In genomic region chr10:122480146-122480833, GRCh38 we compare ENCODE assay signal across 26 cellular contexts. TPM values are rescaled to one million over a fixed set of nuclear protein-coding genes. Genes with fewer than 3 reads are reported as not detected.
"Had no signal": no experiment of that assay in that cellular context is flagged by ENCODE, and none has a peak within 500 bp of the region (broad histone marks: within the 10 kb centered on the region; RNA-seq: fewer than 3 reads in every experiment).

No MANE protein-coding gene starts in this region.

- H3K4me3 ChIP-seq: esophagus muscularis mucosa, hepatocyte, left ventricle myocardium inferior, suprapubic skin had no signal

- H3K4me2 ChIP-seq: hepatocyte had no signal

- H3K4me1 Mint-ChIP-seq: activated B cell treated with CpG ODN at 0.5 μM for 24 hours; activated CD4-positive, alpha-beta T cell treated with anti-CD3 and anti-CD28 coated beads for 36 hours; activated naive CD8-positive, alpha-beta T cell treated with anti-CD3 and anti-CD28 coated beads for 36 hours; immature natural killer cell; T-helper 17 cell had no signal

- DNase-seq: activated B cell treated with CpG ODN at 0.5 μM for 24 hours; activated CD4-positive, alpha-beta T cell treated with anti-CD3 and anti-CD28 coated beads for 36 hours; activated CD4-positive, alpha-beta T cell treated with anti-CD3 and anti-CD28 coated beads, Interleukin-2, amount 50 U/mL, for 4 hours; activated CD8-positive, alpha-beta memory T cell treated with anti-CD3 and anti-CD28 coated beads, Interleukin-2, amount 50 U/mL, for 48 hours; activated naive CD4-positive, alpha-beta T cell; activated naive CD8-positive, alpha-beta T cell treated with anti-CD3 and anti-CD28 coated beads for 36 hours; activated T-cell treated with anti-CD3 and anti-CD28 coated beads, Interleukin-2, amount 50 U/mL, for 4 hours; dermis blood vessel endothelial cell; effector memory CD4-positive, alpha-beta T cell; glutamatergic neuron; immature natural killer cell; left ventricle myocardium inferior; midbrain; nucleus accumbens; stimulated activated CD4-positive, alpha-beta T cell treated with anti-CD3 and anti-CD28 coated beads, Interleukin-4, amount 100 ng/mL, for 24 hours; SW 1271; T-helper 17 cell had no signal

- ATAC-seq: activated CD4-positive, alpha-beta T cell treated with anti-CD3 and anti-CD28 coated beads for 36 hours; activated T-cell treated with anti-CD3 and anti-CD28 coated beads, Interleukin-2, amount 50 U/mL, for 4 hours; T-helper 17 cell had no signal

- H3K4me3 Mint-ChIP-seq: activated B cell treated with CpG ODN at 0.5 μM for 24 hours; activated CD4-positive, alpha-beta T cell treated with anti-CD3 and anti-CD28 coated beads for 36 hours; activated naive CD8-positive, alpha-beta T cell treated with anti-CD3 and anti-CD28 coated beads for 36 hours; activated T-cell treated with anti-CD3 and anti-CD28 coated beads, Interleukin-2, amount 50 U/mL, for 4 hours; immature natural killer cell; nephron; stimulated activated naive CD8-positive, alpha-beta T cell treated with anti-CD3 and anti-CD28 coated beads, Interleukin-15, Interleukin-2, amounts not matched to agents 100 ng/mL and 50 ng/mL, for 24 hours; T-helper 17 cell; type B pancreatic cell had no signal

- H3K9me3 Mint-ChIP-seq: activated T-helper 2 cell treated with anti-CD3 and anti-CD28 coated beads, Interferon-gamma antibody, Interleukin-2, Interleukin-4, amounts not matched to agents 10 μg/mL and 5 μg/mL and 100 μg/mL, durations not matched to agents 14 hours and 24 hours and 36 hours; immature natural killer cell had no signal

- H3K27ac ChIP-seq: hepatocyte, left ventricle myocardium inferior, suprapubic skin had no signal

- H3K36me3 Mint-ChIP-seq: immature natural killer cell, type B pancreatic cell had no signal

- H3K36me3 ChIP-seq: left ventricle myocardium inferior, suprapubic skin had no signal

- H2AFZ ChIP-seq: hepatocyte had no signal

- H3K27me3 ChIP-seq: esophagus muscularis mucosa, hepatocyte, suprapubic skin had no signal

- H3K27ac Mint-ChIP-seq: activated B cell treated with CpG ODN at 0.5 μM for 24 hours; activated CD4-positive, alpha-beta T cell treated with anti-CD3 and anti-CD28 coated beads for 36 hours; activated naive CD8-positive, alpha-beta T cell treated with anti-CD3 and anti-CD28 coated beads for 36 hours; activated T-helper 2 cell treated with anti-CD3 and anti-CD28 coated beads, Interferon-gamma antibody, Interleukin-2, Interleukin-4, amounts not matched to agents 10 μg/mL and 5 μg/mL and 100 μg/mL, durations not matched to agents 14 hours and 24 hours and 36 hours; immature natural killer cell; progenitor cell of endocrine pancreas; stimulated activated naive CD8-positive, alpha-beta T cell treated with anti-CD3 and anti-CD28 coated beads, Interleukin-15, Interleukin-2, amounts not matched to agents 100 ng/mL and 50 ng/mL, for 24 hours; T-helper 17 cell; type B pancreatic cell had no signal

- H3K9me3 ChIP-seq: esophagus muscularis mucosa, left ventricle myocardium inferior, suprapubic skin had no signal

RNA-seq across cellular contexts. Expression of gene ARMS2, which starts 25.8 kb away (rescaled TPM):
- polyA plus RNA-seq: endothelial cell of umbilical vein, hepatocyte, immature natural killer cell had no signal
